In the genomic region with DNA sequence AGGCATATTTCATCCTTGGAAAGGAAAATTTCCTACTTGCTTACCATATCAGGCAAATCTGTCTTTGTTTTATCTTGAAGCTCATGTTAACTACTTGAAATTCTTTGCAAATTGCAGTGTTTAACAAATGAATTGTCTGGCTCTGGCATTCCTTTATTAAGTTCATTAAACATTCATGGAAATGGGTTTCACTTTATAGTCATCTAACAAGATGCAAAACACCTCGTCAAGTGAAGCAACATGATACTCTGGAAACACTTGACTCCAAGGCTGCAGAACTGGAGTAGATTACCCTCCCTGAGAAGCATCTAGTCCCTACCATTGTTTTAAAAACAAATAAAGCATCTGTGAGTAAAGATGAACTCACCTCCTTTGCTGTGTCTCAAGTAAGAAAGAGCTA, we compare ENCODE assay signal across 24 cellular contexts.
"Had no signal": no experiment of that assay in that cellular context is flagged by ENCODE, and none has a peak within 500 bp of the region (broad histone marks: within the 10 kb centered on the region; RNA-seq: fewer than 3 reads in every experiment).

No MANE protein-coding gene starts in this region.

- H3K27ac ChIP-seq: gastroesophageal sphincter, right atrium auricular region, stomach, thyroid gland, upper lobe of left lung, vagina had no signal

- H3K4me1 ChIP-seq: gastroesophageal sphincter, right atrium auricular region, stomach, thyroid gland, upper lobe of left lung, vagina had no signal

- DNase-seq: activated CD4-positive, alpha-beta T cell treated with anti-CD3 and anti-CD28 coated beads, Interleukin-2, amount 50 U/mL, for 1 hour; activated CD8-positive, alpha-beta T cell treated with anti-CD3 and anti-CD28 coated beads for 36 hours; activated gamma-delta T cell treated with Interleukin-2 at 50 U/mL for 16 hours; activated naive CD4-positive, alpha-beta T cell treated with anti-CD3 and anti-CD28 coated beads, Interleukin-2, amount 50 U/mL, for 16 hours; activated T-cell treated with anti-CD3 and anti-CD28 coated beads, Interleukin-2, amount 50 U/mL, for 4 hours; amygdala; caudate nucleus; cortex of kidney; effector memory CD8-positive, alpha-beta T cell; head of caudate nucleus; hippocampal formation; kidney glomerular epithelial cell; mucosa of descending colon; stimulated activated CD4-positive, alpha-beta T cell treated with anti-CD3 and anti-CD28 coated beads, Interleukin-1b, Interleukin-23, amount 100 ng/mL, for 48 hours; stimulated activated CD4-positive, alpha-beta T cell treated with anti-CD3 and anti-CD28 coated beads, Interleukin-4, amount 100 ng/mL, for 4 hours; stimulated activated naive B cell treated with anti-CD40 and anti-IgM and Interleukin-4, amounts not matched to agents 10 μg/mL and 1 μg/mL and 100 μg/mL, for 72 hours; stomach; thyroid gland; upper lobe of left lung had no signal

- H3K27me3 ChIP-seq: right atrium auricular region, stomach, thyroid gland, upper lobe of left lung, vagina had no signal

- H3K9me3 ChIP-seq: gastroesophageal sphincter, mucosa of descending colon, right atrium auricular region, stomach, thyroid gland, upper lobe of left lung, vagina had no signal

- H3K36me3 ChIP-seq: gastroesophageal sphincter, right atrium auricular region, stomach, thyroid gland, upper lobe of left lung, vagina had no signal

- H3K4me3 ChIP-seq: gastroesophageal sphincter, lung, mucosa of descending colon, right atrium auricular region, smooth muscle cell, stomach, thyroid gland, upper lobe of left lung, vagina had no signal
